22 cellular contexts compared by ENCODE assay signal in the genomic region with DNA sequence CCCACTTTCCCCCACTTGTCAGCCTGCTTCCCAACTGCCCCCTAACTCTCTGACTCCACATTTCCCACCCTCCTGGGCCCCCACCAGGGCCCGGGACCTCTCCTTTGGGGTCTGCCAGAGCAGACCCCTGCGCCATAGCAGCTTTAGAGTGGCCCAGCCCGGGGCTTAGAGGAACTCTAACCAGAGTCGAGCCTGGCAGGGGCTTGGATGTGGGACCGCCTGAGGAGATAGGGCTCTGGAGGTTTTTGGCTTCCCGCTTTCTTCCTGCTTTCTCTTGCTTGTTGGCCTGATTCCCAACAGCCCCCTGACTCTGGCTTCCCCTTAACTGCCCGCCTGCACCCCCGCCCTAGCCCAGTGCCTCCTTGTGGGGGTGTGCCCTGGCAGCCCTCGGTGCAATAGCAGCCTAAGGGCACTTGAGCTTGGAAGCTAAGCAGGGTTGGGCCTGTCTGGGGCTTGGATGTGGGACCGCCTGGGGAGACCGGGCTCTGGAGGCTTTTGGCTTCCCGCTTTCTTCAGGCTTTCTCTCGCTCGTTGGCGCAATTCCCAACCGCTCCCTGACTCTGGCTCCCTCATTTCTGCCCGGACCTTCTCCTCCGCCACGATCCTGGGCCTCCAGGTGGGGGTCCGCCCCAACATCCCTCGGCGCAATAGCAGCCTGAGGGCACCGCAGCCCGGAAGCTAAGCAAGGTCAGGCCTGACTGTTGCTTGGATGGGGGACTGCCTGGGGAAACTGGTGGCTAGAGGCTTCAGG.
"Had no signal": no experiment of that assay in that cellular context is flagged by ENCODE, and none has a peak within 500 bp of the region (broad histone marks: within the 10 kb centered on the region; RNA-seq: fewer than 3 reads in every experiment).

No MANE protein-coding gene starts in this region.

- H3K9me3 ChIP-seq: ascending aorta, testis had no signal

- H3K27me3 Mint-ChIP-seq: activated CD4-positive, alpha-beta T cell treated with anti-CD3 and anti-CD28 coated beads, Interleukin-2, amount 10 ng/mL, durations not matched to agents 7 days and 5 days; activated naive CD4-positive, alpha-beta T cell treated with anti-CD3 and anti-CD28 coated beads, Interleukin-2, amount 10 ng/mL, durations not matched to agents 7 days and 5 days; activated T-cell treated with anti-CD3 and anti-CD28 coated beads, Interleukin-2, amount 50 U/mL, for 24 hours; dendritic cell treated with granulocyte-macrophage colony-stimulating factor and Interleukin-4, amounts not matched to agents 40 ng/mL and 50 ng/mL, for 4 days; memory B cell; naive thymus-derived CD4-positive, alpha-beta T cell; stimulated activated memory B cell treated with anti-CD40 and anti-IgM and Interleukin-4, amounts not matched to agents 10 μg/mL and 1 μg/mL and 100 μg/mL, for 72 hours had no signal

- H3K27me3 ChIP-seq: ascending aorta, breast epithelium, testis, upper lobe of left lung had no signal

- H3K27ac ChIP-seq: ascending aorta, breast epithelium, parathyroid adenoma, testis, upper lobe of left lung had no signal

- DNase-seq: activated CD4-positive, alpha-beta T cell treated with anti-CD3 and anti-CD28 coated beads, Interleukin-2, amount 10 ng/mL, durations not matched to agents 7 days and 5 days; activated CD8-positive, alpha-beta T cell treated with anti-CD3 and anti-CD28 coated beads, Interleukin-2, amount 10 ng/mL, durations not matched to agents 7 days and 5 days; activated naive CD4-positive, alpha-beta T cell treated with anti-CD3 and anti-CD28 coated beads, Interleukin-2, amount 10 ng/mL, durations not matched to agents 7 days and 5 days; activated T-cell treated with anti-CD3 and anti-CD28 coated beads, Interleukin-2, amount 50 U/mL, for 24 hours; cerebellar nuclear complex; effector CD8-positive, alpha-beta T cell; left colon; naive thymus-derived CD4-positive, alpha-beta T cell; stimulated activated CD4-positive, alpha-beta T cell treated with anti-CD3 and anti-CD28 coated beads, Interleukin-4, amount 100 ng/mL, for 4 hours; testis had no signal

- H3K4me3 Mint-ChIP-seq: activated CD4-positive, alpha-beta T cell treated with anti-CD3 and anti-CD28 coated beads, Interleukin-2, amount 10 ng/mL, durations not matched to agents 7 days and 5 days; activated CD8-positive, alpha-beta T cell treated with anti-CD3 and anti-CD28 coated beads, Interleukin-2, amount 10 ng/mL, durations not matched to agents 7 days and 5 days; activated naive CD4-positive, alpha-beta T cell treated with anti-CD3 and anti-CD28 coated beads, Interleukin-2, amount 10 ng/mL, durations not matched to agents 7 days and 5 days; activated T-cell treated with anti-CD3 and anti-CD28 coated beads, Interleukin-2, amount 50 U/mL, for 24 hours; dendritic cell treated with granulocyte-macrophage colony-stimulating factor and Interleukin-4, amounts not matched to agents 40 ng/mL and 50 ng/mL, for 4 days; memory B cell; stimulated activated memory B cell treated with anti-CD40 and anti-IgM and Interleukin-4, amounts not matched to agents 10 μg/mL and 1 μg/mL and 100 μg/mL, for 72 hours; T-helper 1 cell treated with Interleukin-12 subunit alpha and Interleukin-12 subunit beta and Interleukin-4 antibody, amounts not matched to agents 30 μg/mL and 1 μg/mL, for 36 hours had no signal

- H3K4me3 ChIP-seq: ascending aorta, breast epithelium, testis, upper lobe of left lung had no signal

- H3K36me3 ChIP-seq: ascending aorta, breast epithelium, upper lobe of left lung had no signal

- H3K9ac ChIP-seq: parathyroid adenoma had no signal

- ATAC-seq: activated CD4-positive, CD25-positive, alpha-beta regulatory T cell treated with anti-CD3 and anti-CD28 coated beads, Interleukin-2, amount 50 U/mL, for 24 hours; activated CD8-positive, alpha-beta T cell treated with anti-CD3 and anti-CD28 coated beads, Interleukin-2, amount 10 ng/mL, durations not matched to agents 7 days and 5 days; left colon; naive thymus-derived CD4-positive, alpha-beta T cell; sciatic nerve; stimulated activated memory B cell treated with anti-CD40 and anti-IgM and Interleukin-4, amounts not matched to agents 10 μg/mL and 1 μg/mL and 100 μg/mL, for 72 hours had no signal

- FAIRE-seq: endothelial cell of umbilical vein had no signal

- H3K4me1 Mint-ChIP-seq: activated CD4-positive, alpha-beta T cell treated with anti-CD3 and anti-CD28 coated beads, Interleukin-2, amount 10 ng/mL, durations not matched to agents 7 days and 5 days; activated naive CD4-positive, alpha-beta T cell treated with anti-CD3 and anti-CD28 coated beads, Interleukin-2, amount 10 ng/mL, durations not matched to agents 7 days and 5 days; memory B cell; naive thymus-derived CD4-positive, alpha-beta T cell; stimulated activated memory B cell treated with anti-CD40 and anti-IgM and Interleukin-4, amounts not matched to agents 10 μg/mL and 1 μg/mL and 100 μg/mL, for 72 hours had no signal

- H3K36me3 Mint-ChIP-seq: activated naive CD4-positive, alpha-beta T cell treated with anti-CD3 and anti-CD28 coated beads, Interleukin-2, amount 10 ng/mL, durations not matched to agents 7 days and 5 days; stimulated activated memory B cell treated with anti-CD40 and anti-IgM and Interleukin-4, amounts not matched to agents 10 μg/mL and 1 μg/mL and 100 μg/mL, for 72 hours had no signal

- H3K27ac Mint-ChIP-seq: activated CD4-positive, alpha-beta T cell treated with anti-CD3 and anti-CD28 coated beads, Interleukin-2, amount 10 ng/mL, durations not matched to agents 7 days and 5 days; activated CD8-positive, alpha-beta T cell treated with anti-CD3 and anti-CD28 coated beads, Interleukin-2, amount 10 ng/mL, durations not matched to agents 7 days and 5 days; activated naive CD4-positive, alpha-beta T cell treated with anti-CD3 and anti-CD28 coated beads, Interleukin-2, amount 10 ng/mL, durations not matched to agents 7 days and 5 days; activated T-cell treated with anti-CD3 and anti-CD28 coated beads, Interleukin-2, amount 50 U/mL, for 24 hours; activated T-helper 2 cell treated with anti-CD3 and anti-CD28 coated beads, Interferon-gamma antibody, Interleukin-2, Interleukin-4, amounts not matched to agents 10 μg/mL and 5 μg/mL and 100 μg/mL, durations not matched to agents 14 hours and 24 hours and 36 hours; dendritic cell treated with granulocyte-macrophage colony-stimulating factor and Interleukin-4, amounts not matched to agents 40 ng/mL and 50 ng/mL, for 4 days; memory B cell; naive thymus-derived CD4-positive, alpha-beta T cell; stimulated activated memory B cell treated with anti-CD40 and anti-IgM and Interleukin-4, amounts not matched to agents 10 μg/mL and 1 μg/mL and 100 μg/mL, for 72 hours; T-helper 1 cell treated with Interleukin-12 subunit alpha and Interleukin-12 subunit beta and Interleukin-4 antibody, amounts not matched to agents 30 μg/mL and 1 μg/mL, for 36 hours had no signal

- H3K4me1 ChIP-seq: ascending aorta, breast epithelium, parathyroid adenoma, testis, upper lobe of left lung had no signal
